3 cellular contexts compared by ENCODE assay signal in the genomic region with DNA sequence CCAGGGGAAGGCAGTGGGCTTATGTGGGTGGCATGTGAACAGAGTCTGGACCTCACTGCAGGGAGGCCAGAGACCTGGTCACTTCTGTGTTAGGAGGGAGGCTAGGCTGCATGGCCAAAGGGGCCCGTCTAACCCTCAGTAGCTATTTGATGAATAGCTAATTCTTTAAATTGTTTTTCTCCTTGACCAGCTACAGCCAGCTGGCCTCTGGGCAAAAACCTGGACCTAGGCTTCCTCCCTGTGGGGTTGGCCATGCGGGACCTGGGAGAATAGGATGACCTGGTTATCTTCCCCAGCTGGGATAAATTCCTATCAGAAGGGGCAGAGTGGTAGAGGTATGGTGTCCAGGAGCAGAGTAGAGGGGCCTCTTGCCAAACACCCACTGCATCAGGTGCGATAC.
"Had no signal": no experiment of that assay in that cellular context is flagged by ENCODE, and none has a peak within 500 bp of the region (broad histone marks: within the 10 kb centered on the region; RNA-seq: fewer than 3 reads in every experiment).

No MANE protein-coding gene starts in this region.

- DNase-seq: GDM1, GF-D8 had no signal

- H3K4me3 ChIP-seq: GM12878 had no signal
